Comparison of ENCODE assay signal across 8 cellular contexts in genomic region chr2:231706731-231707624, GRCh38. TPM values are rescaled to one million over a fixed set of nuclear protein-coding genes. Genes with fewer than 3 reads are reported as not detected.
DNase-seq lines count a peak whose midpoint lies in the region; ATAC-seq and TF ChIP-seq lines count a peak whose summit lies in the region.

No MANE protein-coding gene starts in this region.

- H3K4me3 ChIP-seq in right cardiac atrium (ENCODE audit: low read length) = peak overlapping the region; percentile 81
- H3K4me3 ChIP-seq in aorta (ENCODE audit: low read length in 2 of 2) = peak overlapping the region; percentile 8 to 45

- H3K4me1 Mint-ChIP-seq in T-helper 17 cell = peaks cover 13% of the 10 kb centered on the region

- peak; percentile 96 for DNase-seq in GM13977 (ENCODE audit: low spot score)
- DNase-seq in NCI-H146 treated with DMSO at 0.1 percent for 48 hours (lab: John Stamatoyannopoulos, UW; ENCODE audit: unreplicated experiment) = peak; percentile 89
- DNase-seq in T-helper 17 cell = peak; percentile 94 to 98 (median 96)
- DNase-seq in anterior cingulate cortex (lab: John Stamatoyannopoulos, UW) = peak; percentile 85 to 99 (median 97)
- DNase-seq in right cardiac atrium = peak; percentile 98 to 99 (median 99)
- peak; percentile 99 for DNase-seq in putamen (ENCODE audit: low spot score)
- peak; percentile 98 to 99 for DNase-seq in aorta

- ATAC-seq in HG02884 (IDR thresholded peaks at IDR 0.05; ENCODE audit: unreplicated experiment) (peak; percentile 33), T-helper 17 cell (peak; percentile 56), right cardiac atrium (peak; percentile 72 to 74), aorta (ENCODE audit: low FRiP score) (peak; percentile 83)

- H3K4me1 ChIP-seq in right cardiac atrium (ENCODE audit: control insufficient read depth, insufficient read depth, low read length) (peaks cover 8% of the 10 kb centered on the region), aorta (ENCODE audit: control insufficient read depth in 1 of 2, insufficient read depth in 2 of 2, low read length in 2 of 2) (no peaks in the 10 kb centered on the region)

- H3K36me3 ChIP-seq in aorta (ENCODE audit: control insufficient read depth in 1 of 2, insufficient read depth in 2 of 2, low read length in 1 of 2) = peaks cover 0 to 1% of the 10 kb centered on the region in 2 donors

- peak; percentile 93 for TF ChIP-seq CTCF in GM13977 (IDR thresholded peaks at IDR 0.05; ENCODE audit: extremely low read depth, insufficient read depth, missing control alignments)

- H3K9me3 ChIP-seq in T-helper 17 cell (ENCODE audit: control insufficient read depth, low read length, poor library complexity, severe bottlenecking) (no peaks in the 10 kb centered on the region), right cardiac atrium (ENCODE audit: control insufficient read depth, low read length) (no peaks in the 10 kb centered on the region), aorta (ENCODE audit: control insufficient read depth, low read length) (no peaks in the 10 kb centered on the region)

- peak overlapping the region; percentile 100 for H3K27ac Mint-ChIP-seq in T-helper 17 cell

- H3K4me3 Mint-ChIP-seq in T-helper 17 cell = peak overlapping the region; percentile 96

- intact Hi-C loops in right cardiac atrium (cut with DNase I) (loop anchor here in 1 of 4 donors (2.0 kb wide), 1 partner anchor 44 kb away; no protein-coding TSS in a partner anchor), aorta (cut with DNase I) (loop anchor here (2.0 to 5.0 kb wide), 4 partner anchors 40 to 65 kb away; no protein-coding TSS in a partner anchor)

- no peaks in the 10 kb centered on the region for H3K27me3 Mint-ChIP-seq in T-helper 17 cell

- H3K27me3 ChIP-seq in right cardiac atrium (ENCODE audit: control insufficient read depth, insufficient read depth) = no peaks in the 10 kb centered on the region
- no peaks in the 10 kb centered on the region for H3K27me3 ChIP-seq in aorta (ENCODE audit: control insufficient read depth in 1 of 2, insufficient read depth in 2 of 2, low read length in 1 of 2)

- H3K27ac ChIP-seq in right cardiac atrium (ENCODE audit: low read length) (peak overlapping the region; percentile 99), aorta (ENCODE audit: low read depth in 1 of 2, low read length in 2 of 2) (peak overlapping the region; percentile 88 to 95)

- WGBS in right cardiac atrium = under 1% methylated on average over 66 of the region's 66 CpGs
- WGBS in aorta, 2 donors = 0 to 1% methylated on average over 66 of the region's 66 CpGs

- peaks cover 5% of the 10 kb centered on the region for H3K36me3 Mint-ChIP-seq in T-helper 17 cell (ENCODE audit: low read depth)

- in situ Hi-C loops in GM13977 (cut with MboI; ENCODE audit: low pct_unique_long_range_greater_than_20kb, low sequenced_read_pairs, unreplicated experiment) = no loop called here

RNA-seq across cellular contexts. Expression of gene PTMA, which starts 1.3 kb away (rescaled TPM):
- total RNA-seq in T-helper 17 cell (1,000 to 10,000 TPM; 1,121 to 1,256 TPM), right cardiac atrium (100 to 1,000 TPM; 231 to 324 (median 314) TPM), aorta (100 to 1,000 TPM; 792 to 882 TPM)
- polyA plus RNA-seq in right cardiac atrium (480 TPM), aorta (1,000 to 10,000 TPM; 1,255 to 2,243 TPM)

Comparison
In these comparisons a context has a peak if more than half of its experiments do, and no peak if none do; other contexts are left out.
1. Peak in every context shown above with its lines: DNase-seq, ATAC-seq, H3K4me3 ChIP-seq and H3K27ac ChIP-seq.
2. ATAC-seq: peak in every context shown above with its lines; median percentile 83 in aorta; 73 in right cardiac atrium; 56 in T-helper 17 cell; 33 in HG02884.